ENCODE assay signal across 15 cellular contexts in genomic region chr7:149067869-149068268, GRCh38. TPM values are rescaled to one million over a fixed set of nuclear protein-coding genes. Genes with fewer than 3 reads are reported as not detected.
DNase-seq lines count a peak whose midpoint lies in the region; ATAC-seq and TF ChIP-seq lines count a peak whose summit lies in the region.
"Had no signal": no experiment of that assay in that cellular context is flagged by ENCODE, and none has a peak within 500 bp of the region (broad histone marks: within the 10 kb centered on the region; RNA-seq: fewer than 3 reads in every experiment).

No MANE protein-coding gene starts in this region.

- no peaks in the 10 kb centered on the region for H3K4me1 ChIP-seq in neural progenitor cell

- CTCF ChIA-PET in activated CD8-positive, alpha-beta T cell treated with anti-CD3 and anti-CD28 coated beads for 36 hours (lab: Charles Lee): interaction anchor here (0.9 kb wide), 1 partner anchor 20 kb away, joined by 3 read pairs; no protein-coding TSS in a partner anchor
- CTCF ChIA-PET in activated CD8-positive, alpha-beta T cell treated with anti-CD3 and anti-CD28 coated beads, Interleukin-2, amount 10 ng/mL, durations not matched to agents 7 days and 5 days (lab: Charles Lee): interaction anchor here (1.2 to 1.6 kb wide), 2 partner anchors 58 to 63 kb away, joined by 3 to 6 read pairs; no protein-coding TSS in a partner anchor
- CTCF ChIA-PET in activated B cell treated with CpG ODN at 0.5 μM for 24 hours (lab: Charles Lee): interaction anchor here (1.1 kb wide), 1 partner anchor 63 kb away, joined by 3 read pairs; no protein-coding TSS in a partner anchor

- no peaks in the 10 kb centered on the region for H3K9me3 Mint-ChIP-seq in activated CD8-positive, alpha-beta T cell treated with anti-CD3 and anti-CD28 coated beads for 36 hours
- H3K9me3 Mint-ChIP-seq in activated CD8-positive, alpha-beta T cell treated with anti-CD3 and anti-CD28 coated beads, Interleukin-2, amount 10 ng/mL, durations not matched to agents 7 days and 5 days (ENCODE audit: insufficient read depth): no peaks in the 10 kb centered on the region
- H3K9me3 Mint-ChIP-seq in activated B cell treated with CpG ODN at 0.5 μM for 24 hours (no peaks in the 10 kb centered on the region), neural progenitor cell (no peaks in the 10 kb centered on the region)
- H3K9me3 Mint-ChIP-seq: activated naive CD8-positive, alpha-beta T cell treated with anti-CD3 and anti-CD28 coated beads, Interleukin-2, amount 10 ng/mL, durations not matched to agents 7 days and 5 days; stimulated activated naive B cell treated with anti-CD40 and anti-IgM and Interleukin-4, amounts not matched to agents 10 μg/mL and 1 μg/mL and 100 μg/mL, for 72 hours had no signal

- TF ChIP-seq CTCF in activated CD8-positive, alpha-beta T cell treated with anti-CD3 and anti-CD28 coated beads for 36 hours (IDR thresholded peaks at IDR 0.05): no peak
- TF ChIP-seq CTCF in activated B cell treated with CpG ODN at 0.5 μM for 24 hours (IDR thresholded peaks at IDR 0.05) (no peak), neural progenitor cell (IDR thresholded peaks at IDR 0.05) (no peak)

- ATAC-seq in activated CD8-positive, alpha-beta T cell treated with anti-CD3 and anti-CD28 coated beads for 36 hours: no peak
- no peak for ATAC-seq in activated CD8-positive, alpha-beta T cell treated with anti-CD3 and anti-CD28 coated beads, Interleukin-2, amount 10 ng/mL, durations not matched to agents 7 days and 5 days
- ATAC-seq in activated B cell treated with CpG ODN at 0.5 μM for 24 hours (ENCODE audit: low read depth): no peak
- ATAC-seq in HG03439 (IDR thresholded peaks at IDR 0.05; ENCODE audit: unreplicated experiment): no peak
- ATAC-seq: mucosa of descending colon; stimulated activated naive B cell treated with anti-CD40 and anti-IgM and Interleukin-4, amounts not matched to agents 10 μg/mL and 1 μg/mL and 100 μg/mL, for 72 hours had no signal

- intact Hi-C loops in activated CD8-positive, alpha-beta T cell treated with anti-CD3 and anti-CD28 coated beads for 36 hours (cut with micrococcal nuclease): loop anchor here (5.0 kb wide), 2 partner anchors 41 to 61 kb away; partner anchors contain the start of gene PDIA4
- intact Hi-C loops in activated B cell treated with CpG ODN at 0.5 μM for 24 hours (cut with micrococcal nuclease): loop anchor here (5.0 kb wide), 1 partner anchor 801 kb away; no protein-coding TSS in a partner anchor

- peaks cover 2% of the 10 kb centered on the region for H3K36me3 ChIP-seq in neural progenitor cell

- no peaks in the 10 kb centered on the region for H3K27me3 ChIP-seq in neural progenitor cell

- peaks cover 13% of the 10 kb centered on the region for H3F3A ChIP-seq in neural progenitor cell (ENCODE audit: low read depth)

- peaks cover 19% of the 10 kb centered on the region for H3K36me3 Mint-ChIP-seq in activated CD8-positive, alpha-beta T cell treated with anti-CD3 and anti-CD28 coated beads for 36 hours (ENCODE audit: low read depth)
- peaks cover 24% of the 10 kb centered on the region for H3K36me3 Mint-ChIP-seq in activated CD8-positive, alpha-beta T cell treated with anti-CD3 and anti-CD28 coated beads, Interleukin-2, amount 10 ng/mL, durations not matched to agents 7 days and 5 days (ENCODE audit: low read depth)
- peaks cover 34% of the 10 kb centered on the region for H3K36me3 Mint-ChIP-seq in activated B cell treated with CpG ODN at 0.5 μM for 24 hours (ENCODE audit: low read depth)
- peaks cover 20% of the 10 kb centered on the region for H3K36me3 Mint-ChIP-seq in neural progenitor cell

- H3K9me3 ChIP-seq in neural progenitor cell (ENCODE audit: low read depth): no peaks in the 10 kb centered on the region
- H3K9me3 ChIP-seq: mucosa of descending colon had no signal

- no peak overlapping the region for H3K9ac ChIP-seq in neural progenitor cell

- H3K4me3 Mint-ChIP-seq in activated CD8-positive, alpha-beta T cell treated with anti-CD3 and anti-CD28 coated beads for 36 hours: no peak overlapping the region
- no peak overlapping the region for H3K4me3 Mint-ChIP-seq in activated CD8-positive, alpha-beta T cell treated with anti-CD3 and anti-CD28 coated beads, Interleukin-2, amount 10 ng/mL, durations not matched to agents 7 days and 5 days
- H3K4me3 Mint-ChIP-seq in activated B cell treated with CpG ODN at 0.5 μM for 24 hours (peak overlapping the region; percentile 29), neural progenitor cell (peak overlapping the region; percentile 3)
- H3K4me3 Mint-ChIP-seq: activated naive CD8-positive, alpha-beta T cell treated with anti-CD3 and anti-CD28 coated beads, Interleukin-2, amount 10 ng/mL, durations not matched to agents 7 days and 5 days; stimulated activated naive B cell treated with anti-CD40 and anti-IgM and Interleukin-4, amounts not matched to agents 10 μg/mL and 1 μg/mL and 100 μg/mL, for 72 hours had no signal

- H3K4me2 ChIP-seq in neural progenitor cell: no peak overlapping the region

- no peak overlapping the region for H3K27ac ChIP-seq in neural progenitor cell

- H3K4me3 ChIP-seq in neural progenitor cell: no peak overlapping the region
- H3K4me3 ChIP-seq: mucosa of descending colon had no signal

- no peaks in the 10 kb centered on the region for H3K79me2 ChIP-seq in neural progenitor cell (ENCODE audit: low read depth)

- peaks cover 5% of the 10 kb centered on the region for H3K4me1 Mint-ChIP-seq in activated CD8-positive, alpha-beta T cell treated with anti-CD3 and anti-CD28 coated beads for 36 hours (ENCODE audit: low read depth)
- peaks cover 7% of the 10 kb centered on the region for H3K4me1 Mint-ChIP-seq in activated CD8-positive, alpha-beta T cell treated with anti-CD3 and anti-CD28 coated beads, Interleukin-2, amount 10 ng/mL, durations not matched to agents 7 days and 5 days (ENCODE audit: low read depth)
- H3K4me1 Mint-ChIP-seq in activated B cell treated with CpG ODN at 0.5 μM for 24 hours (peaks cover 13% of the 10 kb centered on the region), neural progenitor cell (peaks cover 5% of the 10 kb centered on the region)

- DNase-seq in activated CD8-positive, alpha-beta T cell treated with anti-CD3 and anti-CD28 coated beads for 36 hours: peak; percentile 36
- DNase-seq in activated CD8-positive, alpha-beta T cell treated with anti-CD3 and anti-CD28 coated beads, Interleukin-2, amount 10 ng/mL, durations not matched to agents 7 days and 5 days: no peak
- peak; percentile 58 for DNase-seq in HT-29 (ENCODE audit: low spot score)
- no peak for DNase-seq in activated B cell treated with CpG ODN at 0.5 μM for 24 hours
- DNase-seq in neural progenitor cell (ENCODE audit: low spot score): no peak
- no peak for DNase-seq in EL
- no peak for DNase-seq in DMS79 treated with DMSO at 0.1 percent for 48 hours (lab: John Stamatoyannopoulos, UW)
- DNase-seq: activated naive CD8-positive, alpha-beta T cell treated with anti-CD3 and anti-CD28 coated beads, Interleukin-2, amount 10 ng/mL, durations not matched to agents 7 days and 5 days; cortex of kidney; NCI-H2029 treated with DMSO at 0.1 percent for 48 hours; stimulated activated CD4-positive, alpha-beta T cell treated with anti-CD3 and anti-CD28 coated beads, Interleukin-2, amount 100 ng/mL, for 48 hours; stimulated activated naive B cell treated with anti-CD40 and anti-IgM and Interleukin-4, amounts not matched to agents 10 μg/mL and 1 μg/mL and 100 μg/mL, for 72 hours; SW 1271 had no signal

- H3K27me3 Mint-ChIP-seq in activated CD8-positive, alpha-beta T cell treated with anti-CD3 and anti-CD28 coated beads for 36 hours: no peaks in the 10 kb centered on the region
- no peaks in the 10 kb centered on the region for H3K27me3 Mint-ChIP-seq in activated CD8-positive, alpha-beta T cell treated with anti-CD3 and anti-CD28 coated beads, Interleukin-2, amount 10 ng/mL, durations not matched to agents 7 days and 5 days (ENCODE audit: low read depth)
- H3K27me3 Mint-ChIP-seq in activated B cell treated with CpG ODN at 0.5 μM for 24 hours (no peaks in the 10 kb centered on the region), neural progenitor cell (ENCODE audit: insufficient read depth, low read depth) (peaks cover 2% of the 10 kb centered on the region)
- H3K27me3 Mint-ChIP-seq: activated naive CD8-positive, alpha-beta T cell treated with anti-CD3 and anti-CD28 coated beads, Interleukin-2, amount 10 ng/mL, durations not matched to agents 7 days and 5 days; stimulated activated naive B cell treated with anti-CD40 and anti-IgM and Interleukin-4, amounts not matched to agents 10 μg/mL and 1 μg/mL and 100 μg/mL, for 72 hours had no signal

- H3K27ac Mint-ChIP-seq in activated CD8-positive, alpha-beta T cell treated with anti-CD3 and anti-CD28 coated beads for 36 hours: no peak overlapping the region
- H3K27ac Mint-ChIP-seq in activated CD8-positive, alpha-beta T cell treated with anti-CD3 and anti-CD28 coated beads, Interleukin-2, amount 10 ng/mL, durations not matched to agents 7 days and 5 days: no peak overlapping the region
- H3K27ac Mint-ChIP-seq in activated B cell treated with CpG ODN at 0.5 μM for 24 hours: no peak overlapping the region
- H3K27ac Mint-ChIP-seq in neural progenitor cell: no peak overlapping the region
- H3K27ac Mint-ChIP-seq: activated naive CD8-positive, alpha-beta T cell treated with anti-CD3 and anti-CD28 coated beads, Interleukin-2, amount 10 ng/mL, durations not matched to agents 7 days and 5 days; stimulated activated naive B cell treated with anti-CD40 and anti-IgM and Interleukin-4, amounts not matched to agents 10 μg/mL and 1 μg/mL and 100 μg/mL, for 72 hours had no signal

- POLR2A ChIA-PET in activated CD8-positive, alpha-beta T cell treated with anti-CD3 and anti-CD28 coated beads for 36 hours (lab: Charles Lee): no interaction called here
- POLR2A ChIA-PET in activated CD8-positive, alpha-beta T cell treated with anti-CD3 and anti-CD28 coated beads, Interleukin-2, amount 10 ng/mL, durations not matched to agents 7 days and 5 days (lab: Charles Lee): interaction anchor here (0.6 kb wide), 1 partner anchor 181 kb away, joined by 3 read pairs; no protein-coding TSS in a partner anchor
- POLR2A ChIA-PET in activated B cell treated with CpG ODN at 0.5 μM for 24 hours (lab: Charles Lee): interaction anchor here (0.6 kb wide), 1 partner anchor 126 kb away, joined by 3 read pairs; no protein-coding TSS in a partner anchor

- no peak overlapping the region for H2AFZ ChIP-seq in neural progenitor cell (replicated peaks)

- H4K20me1 ChIP-seq in neural progenitor cell (ENCODE audit: low read depth): no peaks in the 10 kb centered on the region

RNA-seq across cellular contexts. Expression of gene ZNF786, which starts 22.6 kb away (rescaled TPM):
- 1 to 10 TPM; 4.0 to 4.3 TPM for total RNA-seq in activated CD8-positive, alpha-beta T cell treated with anti-CD3 and anti-CD28 coated beads for 36 hours
- total RNA-seq in activated CD8-positive, alpha-beta T cell treated with anti-CD3 and anti-CD28 coated beads, Interleukin-2, amount 10 ng/mL, durations not matched to agents 7 days and 5 days: 1 to 10 TPM; 7.4 to 7.6 TPM
- total RNA-seq in HT-29 (2014; rRNA removed; shearing (Covaris generic)): 9.3 and 10.4 TPM in 2 replicates
- total RNA-seq in activated B cell treated with CpG ODN at 0.5 μM for 24 hours (9.2 and 11.0 TPM in 2 replicates), neural progenitor cell (ENCODE audit: low replicate concordance) (6.3 and 11.5 TPM in 2 replicates)

RNA-seq across cellular contexts. Expression of gene PDIA4, which starts 39.6 kb away (rescaled TPM):
- total RNA-seq in activated CD8-positive, alpha-beta T cell treated with anti-CD3 and anti-CD28 coated beads for 36 hours: 10 to 100 TPM; 72.6 to 75.7 TPM
- 10 to 100 TPM; 90.6 to 92.2 TPM for total RNA-seq in activated CD8-positive, alpha-beta T cell treated with anti-CD3 and anti-CD28 coated beads, Interleukin-2, amount 10 ng/mL, durations not matched to agents 7 days and 5 days
- 327 and 331 TPM in 2 replicates for total RNA-seq in HT-29 (2014; rRNA removed; shearing (Covaris generic))
- total RNA-seq in activated B cell treated with CpG ODN at 0.5 μM for 24 hours: 57.4 and 59.4 TPM in 2 replicates
- 142 and 171 TPM in 2 replicates for total RNA-seq in neural progenitor cell (ENCODE audit: low replicate concordance)

RNA-seq across cellular contexts. Expression of gene ZNF425, which starts 58.3 kb away (rescaled TPM):
- under 1 TPM; 0.22 to 0.29 TPM for total RNA-seq in activated CD8-positive, alpha-beta T cell treated with anti-CD3 and anti-CD28 coated beads for 36 hours
- total RNA-seq in activated CD8-positive, alpha-beta T cell treated with anti-CD3 and anti-CD28 coated beads, Interleukin-2, amount 10 ng/mL, durations not matched to agents 7 days and 5 days: under 1 TPM; 0.47 to 0.55 TPM
- total RNA-seq in HT-29 (2014; rRNA removed; shearing (Covaris generic)): 0.39 and 1.2 TPM in 2 replicates
- total RNA-seq in activated B cell treated with CpG ODN at 0.5 μM for 24 hours (1.4 and 1.9 TPM in 2 replicates), neural progenitor cell (ENCODE audit: low replicate concordance) (4.2 and 15.7 TPM in 2 replicates)

Comparison
In these comparisons a context has a peak if more than half of its experiments do, and no peak if none do; other contexts are left out.
1. DNase-seq: peak in activated CD8-positive, alpha-beta T cell treated with anti-CD3 and anti-CD28 coated beads for 36 hours (single experiment) and HT-29 (single experiment); none in activated CD8-positive, alpha-beta T cell treated with anti-CD3 and anti-CD28 coated beads, Interleukin-2, amount 10 ng/mL, durations not matched to agents 7 days and 5 days (single experiment), activated B cell treated with CpG ODN at 0.5 μM for 24 hours (single experiment), neural progenitor cell (single experiment), EL (single experiment) and DMS79 treated with DMSO at 0.1 percent for 48 hours (single experiment).
2. H3K4me3 Mint-ChIP-seq: peak in activated B cell treated with CpG ODN at 0.5 μM for 24 hours (single experiment) and neural progenitor cell (single experiment); none in activated CD8-positive, alpha-beta T cell treated with anti-CD3 and anti-CD28 coated beads for 36 hours (single experiment) and activated CD8-positive, alpha-beta T cell treated with anti-CD3 and anti-CD28 coated beads, Interleukin-2, amount 10 ng/mL, durations not matched to agents 7 days and 5 days (single experiment).